In the genomic region with DNA sequence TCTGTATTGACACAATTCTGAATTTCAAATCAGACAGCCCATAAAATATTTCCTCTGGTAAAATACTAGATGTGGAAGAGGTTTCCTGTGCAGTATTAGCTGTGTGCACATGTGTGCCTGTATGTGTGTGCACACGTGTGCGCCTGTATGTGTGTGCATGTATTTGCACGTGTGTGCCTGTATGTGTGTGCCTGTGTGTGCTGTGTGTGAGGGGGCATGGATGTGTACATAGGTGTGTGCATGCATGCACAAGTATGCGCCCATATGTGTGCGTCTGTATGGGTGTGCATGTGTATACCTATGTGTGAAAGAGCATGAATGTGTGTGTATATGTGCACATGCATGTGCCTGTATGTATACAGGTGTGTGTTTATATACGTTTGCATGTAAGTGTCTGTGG, we compare ENCODE assay signal across 1 cellular context.
A peak's percentile ranks its signal among the peaks of the same experiment; 100 is the strongest.
TF ChIP-seq lines count a peak whose summit lies in the region.

No MANE protein-coding gene starts in this region.

TF ChIP-seq in HepG2, 621 proteins besides CTCF, POLR2A, EP300 and RAD21 (continued from another document):
- TF ChIP-seq, protein P1, sequence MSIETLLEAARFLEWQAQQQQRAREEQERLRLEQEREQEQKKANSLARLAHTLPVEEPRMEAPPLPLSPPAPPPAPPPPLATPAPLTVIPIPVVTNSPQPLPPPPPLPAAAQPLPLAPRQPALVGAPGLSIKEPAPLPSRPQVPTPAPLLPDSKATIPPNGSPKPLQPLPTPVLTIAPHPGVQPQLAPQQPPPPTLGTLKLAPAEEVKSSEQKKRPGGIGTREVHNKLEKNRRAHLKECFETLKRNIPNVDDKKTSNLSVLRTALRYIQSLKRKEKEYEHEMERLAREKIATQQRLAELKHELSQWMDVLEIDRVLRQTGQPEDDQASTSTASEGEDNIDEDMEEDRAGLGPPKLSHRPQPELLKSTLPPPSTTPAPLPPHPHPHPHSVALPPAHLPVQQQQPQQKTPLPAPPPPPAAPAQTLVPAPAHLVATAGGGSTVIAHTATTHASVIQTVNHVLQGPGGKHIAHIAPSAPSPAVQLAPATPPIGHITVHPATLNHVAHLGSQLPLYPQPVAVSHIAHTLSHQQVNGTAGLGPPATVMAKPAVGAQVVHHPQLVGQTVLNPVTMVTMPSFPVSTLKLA (IDR thresholded peaks at IDR 0.05) = 0 out of 2 replicates have a peak, but pooled peaks have one; percentile 6
TF ChIP-seq in HepG2: peak in this region for 1.
